1 cellular context compared by ENCODE assay signal in the genomic region with DNA sequence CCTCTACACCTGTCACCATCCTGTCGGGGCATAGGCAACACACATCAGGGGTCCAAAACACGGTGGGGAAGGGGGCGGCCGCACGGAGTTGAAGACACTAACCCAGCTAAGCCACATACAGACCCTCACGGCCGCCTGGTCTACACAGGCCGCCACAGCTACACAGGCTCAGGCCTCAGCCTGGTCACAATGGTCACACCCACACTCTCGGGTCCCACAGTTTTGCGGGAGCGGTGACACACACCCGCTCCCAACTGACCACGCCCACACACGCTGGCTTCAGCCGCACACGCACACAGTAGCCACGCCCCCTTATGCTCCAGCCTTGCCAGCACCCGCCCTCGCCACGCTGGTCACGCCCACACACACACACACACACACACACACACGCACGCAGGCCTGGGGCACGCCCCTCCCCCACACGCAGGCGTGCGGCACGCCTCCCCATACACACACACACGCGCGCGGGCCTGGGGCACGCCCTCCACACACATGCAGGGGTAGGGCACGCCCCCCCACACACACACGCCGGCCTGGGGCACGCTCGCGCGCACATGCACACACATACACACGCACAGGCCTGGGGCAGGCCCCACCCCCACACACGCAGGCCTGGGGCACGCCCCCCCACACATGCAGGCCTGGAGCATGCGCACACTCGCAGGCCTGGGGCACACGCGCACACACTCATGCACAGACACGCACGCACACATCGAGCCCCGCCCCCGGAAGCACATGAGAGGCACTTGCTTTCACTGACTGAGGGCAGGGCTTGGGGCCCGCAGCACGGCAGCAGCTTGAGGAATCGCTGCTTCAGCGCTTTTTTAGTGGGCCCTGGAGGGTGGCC.
TF ChIP-seq lines count a peak whose summit lies in the region.

No MANE protein-coding gene starts in this region.

TF ChIP-seq in HEK293, 187 proteins besides CTCF, POLR2A, EP300 and RAD21 (continued from another document and continues in another):
- TF ChIP-seq ZBTB10 (tag by site-specific recombination; IDR thresholded peaks at IDR 0.05), result peak; percentile 99
- TF ChIP-seq ZNF274 (IDR thresholded peaks at IDR 0.05; ENCODE audit: low read length), result no peak
- TF ChIP-seq ZNF274 (tag by site-specific recombination; IDR thresholded peaks at IDR 0.05; ENCODE audit: borderline replicate concordance), result no peak
- TF ChIP-seq ZNF768 (tag by site-specific recombination; IDR thresholded peaks at IDR 0.05), result no peak; the same call in 1 of the 2 replicates
- TF ChIP-seq ZSCAN30 (tag by site-specific recombination; IDR thresholded peaks at IDR 0.05), result no peak
- TF ChIP-seq, protein P1, sequence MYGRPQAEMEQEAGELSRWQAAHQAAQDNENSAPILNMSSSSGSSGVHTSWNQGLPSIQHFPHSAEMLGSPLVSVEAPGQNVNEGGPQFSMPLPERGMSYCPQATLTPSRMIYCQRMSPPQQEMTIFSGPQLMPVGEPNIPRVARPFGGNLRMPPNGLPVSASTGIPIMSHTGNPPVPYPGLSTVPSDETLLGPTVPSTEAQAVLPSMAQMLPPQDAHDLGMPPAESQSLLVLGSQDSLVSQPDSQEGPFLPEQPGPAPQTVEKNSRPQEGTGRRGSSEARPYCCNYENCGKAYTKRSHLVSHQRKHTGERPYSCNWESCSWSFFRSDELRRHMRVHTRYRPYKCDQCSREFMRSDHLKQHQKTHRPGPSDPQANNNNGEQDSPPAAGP (tag by site-specific recombination; IDR thresholded peaks at IDR 0.05), result peak; percentile 100
- peak; percentile 27; the same call in 1 of the 2 replicates for TF ChIP-seq ZNF600 (tag by site-specific recombination; IDR thresholded peaks at IDR 0.05)
- TF ChIP-seq ZNF280D (tag by site-specific recombination; IDR thresholded peaks at IDR 0.05), result no peak
- no peak for TF ChIP-seq ZNF426 (tag by site-specific recombination; IDR thresholded peaks at IDR 0.05)
- no peak; the same call in 1 of the 2 replicates for TF ChIP-seq ZNF701 (tag by site-specific recombination; IDR thresholded peaks at IDR 0.05)
- no peak; the same call in 1 of the 2 replicates for TF ChIP-seq AEBP2 (tag by site-specific recombination; IDR thresholded peaks at IDR 0.05; ENCODE audit: borderline replicate concordance)
- TF ChIP-seq, protein P2, sequence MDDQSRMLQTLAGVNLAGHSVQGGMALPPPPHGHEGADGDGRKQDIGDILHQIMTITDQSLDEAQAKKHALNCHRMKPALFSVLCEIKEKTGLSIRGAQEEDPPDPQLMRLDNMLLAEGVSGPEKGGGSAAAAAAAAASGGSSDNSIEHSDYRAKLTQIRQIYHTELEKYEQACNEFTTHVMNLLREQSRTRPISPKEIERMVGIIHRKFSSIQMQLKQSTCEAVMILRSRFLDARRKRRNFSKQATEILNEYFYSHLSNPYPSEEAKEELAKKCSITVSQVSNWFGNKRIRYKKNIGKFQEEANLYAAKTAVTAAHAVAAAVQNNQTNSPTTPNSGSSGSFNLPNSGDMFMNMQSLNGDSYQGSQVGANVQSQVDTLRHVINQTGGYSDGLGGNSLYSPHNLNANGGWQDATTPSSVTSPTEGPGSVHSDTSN (CRISPR knock-in tag; IDR thresholded peaks at IDR 0.05), result peak; percentile 93; the same call in 1 of the 2 replicates
- TF ChIP-seq, protein P3, sequence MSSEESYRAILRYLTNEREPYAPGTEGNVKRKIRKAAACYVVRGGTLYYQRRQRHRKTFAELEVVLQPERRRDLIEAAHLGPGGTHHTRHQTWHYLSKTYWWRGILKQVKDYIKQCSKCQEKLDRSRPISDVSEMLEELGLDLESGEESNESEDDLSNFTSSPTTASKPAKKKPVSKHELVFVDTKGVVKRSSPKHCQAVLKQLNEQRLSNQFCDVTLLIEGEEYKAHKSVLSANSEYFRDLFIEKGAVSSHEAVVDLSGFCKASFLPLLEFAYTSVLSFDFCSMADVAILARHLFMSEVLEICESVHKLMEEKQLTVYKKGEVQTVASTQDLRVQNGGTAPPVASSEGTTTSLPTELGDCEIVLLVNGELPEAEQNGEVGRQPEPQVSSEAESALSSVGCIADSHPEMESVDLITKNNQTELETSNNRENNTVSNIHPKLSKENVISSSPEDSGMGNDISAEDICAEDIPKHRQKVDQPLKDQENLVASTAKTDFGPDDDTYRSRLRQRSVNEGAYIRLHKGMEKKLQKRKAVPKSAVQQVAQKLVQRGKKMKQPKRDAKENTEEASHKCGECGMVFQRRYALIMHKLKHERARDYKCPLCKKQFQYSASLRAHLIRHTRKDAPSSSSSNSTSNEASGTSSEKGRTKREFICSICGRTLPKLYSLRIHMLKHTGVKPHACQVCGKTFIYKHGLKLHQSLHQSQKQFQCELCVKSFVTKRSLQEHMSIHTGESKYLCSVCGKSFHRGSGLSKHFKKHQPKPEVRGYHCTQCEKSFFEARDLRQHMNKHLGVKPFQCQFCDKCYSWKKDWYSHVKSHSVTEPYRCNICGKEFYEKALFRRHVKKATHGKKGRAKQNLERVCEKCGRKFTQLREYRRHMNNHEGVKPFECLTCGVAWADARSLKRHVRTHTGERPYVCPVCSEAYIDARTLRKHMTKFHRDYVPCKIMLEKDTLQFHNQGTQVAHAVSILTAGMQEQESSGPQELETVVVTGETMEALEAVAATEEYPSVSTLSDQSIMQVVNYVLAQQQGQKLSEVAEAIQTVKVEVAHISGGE (tag by site-specific recombination; conservative IDR thresholded peaks at IDR 0.05; ENCODE audit: low read depth), result 0 out of 2 replicates have a peak, but pooled peaks have one; percentile 21
- TF ChIP-seq ZNF174 (tag by site-specific recombination; IDR thresholded peaks at IDR 0.05), result no peak
- TF ChIP-seq ZSCAN23 (tag by site-specific recombination; IDR thresholded peaks at IDR 0.05), result peak; percentile 85; the same call in 1 of the 2 replicates
- no peak for TF ChIP-seq ZNF157 (tag by site-specific recombination; IDR thresholded peaks at IDR 0.05)
- no peak for TF ChIP-seq HOXD13 (CRISPR knock-in tag; IDR thresholded peaks at IDR 0.05; ENCODE audit: borderline replicate concordance)
- TF ChIP-seq ZBTB48 (tag by site-specific recombination; IDR thresholded peaks at IDR 0.05), result peak; percentile 89
- TF ChIP-seq ZNF843 (tag by site-specific recombination; IDR thresholded peaks at IDR 0.05), result peak; percentile 94
- TF ChIP-seq, protein P4, sequence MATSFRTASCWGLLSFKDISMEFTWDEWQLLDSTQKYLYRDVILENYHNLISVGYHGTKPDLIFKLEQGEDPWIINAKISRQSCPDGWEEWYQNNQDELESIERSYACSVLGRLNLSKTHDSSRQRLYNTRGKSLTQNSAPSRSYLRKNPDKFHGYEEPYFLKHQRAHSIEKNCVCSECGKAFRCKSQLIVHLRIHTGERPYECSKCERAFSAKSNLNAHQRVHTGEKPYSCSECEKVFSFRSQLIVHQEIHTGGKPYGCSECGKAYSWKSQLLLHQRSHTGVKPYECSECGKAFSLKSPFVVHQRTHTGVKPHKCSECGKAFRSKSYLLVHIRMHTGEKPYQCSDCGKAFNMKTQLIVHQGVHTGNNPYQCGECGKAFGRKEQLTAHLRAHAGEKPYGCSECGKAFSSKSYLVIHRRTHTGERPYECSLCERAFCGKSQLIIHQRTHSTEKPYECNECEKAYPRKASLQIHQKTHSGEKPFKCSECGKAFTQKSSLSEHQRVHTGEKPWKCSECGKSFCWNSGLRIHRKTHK (tag by site-specific recombination; IDR thresholded peaks at IDR 0.05), result no peak
- TF ChIP-seq, protein P5, sequence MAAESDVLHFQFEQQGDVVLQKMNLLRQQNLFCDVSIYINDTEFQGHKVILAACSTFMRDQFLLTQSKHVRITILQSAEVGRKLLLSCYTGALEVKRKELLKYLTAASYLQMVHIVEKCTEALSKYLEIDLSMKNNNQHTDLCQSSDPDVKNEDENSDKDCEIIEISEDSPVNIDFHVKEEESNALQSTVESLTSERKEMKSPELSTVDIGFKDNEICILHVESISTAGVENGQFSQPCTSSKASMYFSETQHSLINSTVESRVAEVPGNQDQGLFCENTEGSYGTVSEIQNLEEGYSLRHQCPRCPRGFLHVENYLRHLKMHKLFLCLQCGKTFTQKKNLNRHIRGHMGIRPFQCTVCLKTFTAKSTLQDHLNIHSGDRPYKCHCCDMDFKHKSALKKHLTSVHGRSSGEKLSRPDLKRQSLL (tag by site-specific recombination; IDR thresholded peaks at IDR 0.05), result no peak
- TF ChIP-seq ZNF37A (tag by site-specific recombination; IDR thresholded peaks at IDR 0.05), result no peak
- peak; percentile 87 for TF ChIP-seq ZFP69B (tag by site-specific recombination; IDR thresholded peaks at IDR 0.05)
- TF ChIP-seq ZNF214 (tag by site-specific recombination; IDR thresholded peaks at IDR 0.05; ENCODE audit: borderline replicate concordance), result no peak
- TF ChIP-seq ZBTB8A (tag by site-specific recombination; IDR thresholded peaks at IDR 0.05), result peak; percentile 72; the same call in 1 of the 2 replicates
- TF ChIP-seq ZNF510 (tag by site-specific recombination; IDR thresholded peaks at IDR 0.05; ENCODE audit: insufficient replicate concordance), result no peak
- no peak for TF ChIP-seq ZNF654 (tag by site-specific recombination; IDR thresholded peaks at IDR 0.05; ENCODE audit: low read depth)
- peak; percentile 97 for TF ChIP-seq SP2 (tag by site-specific recombination; IDR thresholded peaks at IDR 0.05)
- no peak for TF ChIP-seq TSHZ1 (tag by site-specific recombination; IDR thresholded peaks at IDR 0.05; ENCODE audit: borderline replicate concordance)
- no peak; the same call in 1 of the 2 replicates for TF ChIP-seq ZNF585B (tag by site-specific recombination; IDR thresholded peaks at IDR 0.05)
- TF ChIP-seq ZNF837 (tag by site-specific recombination; IDR thresholded peaks at IDR 0.05), result peak; percentile 84
